ENCODE assay signal across 10 cellular contexts in genomic region chr12:120093592-120094355, GRCh38. TPM values are rescaled to one million over a fixed set of nuclear protein-coding genes. Genes with fewer than 3 reads are reported as not detected.
DNase-seq lines count a peak whose midpoint lies in the region; ATAC-seq and TF ChIP-seq lines count a peak whose summit lies in the region.
"Had no signal": no experiment of that assay in that cellular context is flagged by ENCODE, and none has a peak within 500 bp of the region (broad histone marks: within the 10 kb centered on the region; RNA-seq: fewer than 3 reads in every experiment).

No MANE protein-coding gene starts in this region.

- no peak overlapping the region for H2AFZ ChIP-seq in Loucy (ENCODE audit: low read length)

- H3K4me2 ChIP-seq in Loucy (ENCODE audit: low read depth, low read length, poor library complexity, severe bottlenecking) = peak overlapping the region; percentile 50

- H3K4me1 Mint-ChIP-seq in activated naive CD8-positive, alpha-beta T cell treated with anti-CD3 and anti-CD28 coated beads, Interleukin-2, amount 50 U/mL, for 24 hours = peaks cover 2% of the 10 kb centered on the region
- peaks cover 13% of the 10 kb centered on the region for H3K4me1 Mint-ChIP-seq in mesothelial cell of epicardium

- no peaks in the 10 kb centered on the region for H3K9me3 Mint-ChIP-seq in activated naive CD8-positive, alpha-beta T cell treated with anti-CD3 and anti-CD28 coated beads, Interleukin-2, amount 50 U/mL, for 24 hours
- no peaks in the 10 kb centered on the region for H3K9me3 Mint-ChIP-seq in mesothelial cell of epicardium

- no peaks in the 10 kb centered on the region for H3K9me2 ChIP-seq in Loucy (replicated peaks; ENCODE audit: low read depth, low read length)

- peak; percentile 91 for DNase-seq in ELF-1 (ENCODE audit: low read depth, low spot score)
- DNase-seq in activated naive CD8-positive, alpha-beta T cell treated with anti-CD3 and anti-CD28 coated beads, Interleukin-2, amount 50 U/mL, for 24 hours = no peak
- peak in 1 of 2 experiments; percentile 59 for DNase-seq in mesothelial cell of epicardium (ENCODE audit: low spot score in 2 of 2, unreplicated experiment in 2 of 2)
- no peak for DNase-seq in tibial artery
- DNase-seq in AG08396 (ENCODE audit: low spot score) = no peak
- DNase-seq: activated effector memory CD4-positive, alpha-beta T cell treated with Interleukin-2 at 50 U/mL for 16 hours; sigmoid colon had no signal

- no peak overlapping the region for H3K27ac ChIP-seq in tibial artery

- no peak for TF ChIP-seq CTCF in Loucy (conservative IDR thresholded peaks at IDR 0.05; ENCODE audit: low read length)
- no peak for TF ChIP-seq CTCF in mesothelial cell of epicardium (IDR thresholded peaks at IDR 0.05; ENCODE audit: unreplicated experiment)
- TF ChIP-seq CTCF in tibial artery (IDR thresholded peaks at IDR 0.05) = no peak

- H3K27me3 ChIP-seq in Loucy (ENCODE audit: insufficient read depth, low read length, poor library complexity, severe bottlenecking) (no peaks in the 10 kb centered on the region), tibial artery (no peaks in the 10 kb centered on the region)
- H3K27me3 ChIP-seq: sigmoid colon had no signal

- H3K4me1 ChIP-seq in Loucy (ENCODE audit: insufficient read depth, low read length, poor library complexity, severe bottlenecking) = peaks cover 13% of the 10 kb centered on the region
- no peaks in the 10 kb centered on the region for H3K4me1 ChIP-seq in tibial artery

- H3K27me3 Mint-ChIP-seq in activated naive CD8-positive, alpha-beta T cell treated with anti-CD3 and anti-CD28 coated beads, Interleukin-2, amount 50 U/mL, for 24 hours = no peaks in the 10 kb centered on the region
- H3K27me3 Mint-ChIP-seq in mesothelial cell of epicardium (ENCODE audit: low read depth) = no peaks in the 10 kb centered on the region

- intact Hi-C loops in tibial artery (cut with DNase I; ENCODE audit: low total_unique reads) = no loop called here

- H3K4me3 ChIP-seq in Loucy (ENCODE audit: low read length, poor library complexity, severe bottlenecking) = no peak overlapping the region
- no peak overlapping the region for H3K4me3 ChIP-seq in tibial artery
- H3K4me3 ChIP-seq: sigmoid colon had no signal

- H3K4me3 Mint-ChIP-seq in activated naive CD8-positive, alpha-beta T cell treated with anti-CD3 and anti-CD28 coated beads, Interleukin-2, amount 50 U/mL, for 24 hours = no peak overlapping the region
- H3K4me3 Mint-ChIP-seq in mesothelial cell of epicardium = no peak overlapping the region

- H3K27ac Mint-ChIP-seq in activated naive CD8-positive, alpha-beta T cell treated with anti-CD3 and anti-CD28 coated beads, Interleukin-2, amount 50 U/mL, for 24 hours = peak overlapping the region; percentile 49
- H3K27ac Mint-ChIP-seq in mesothelial cell of epicardium = peak overlapping the region; percentile 79

- H4K20me1 ChIP-seq in Loucy (ENCODE audit: insufficient read depth, low read length, poor library complexity, severe bottlenecking) = peaks cover 4% of the 10 kb centered on the region

- no peaks in the 10 kb centered on the region for H3F3A ChIP-seq in Loucy (ENCODE audit: low read depth)

- H3K36me3 ChIP-seq in Loucy (ENCODE audit: insufficient read depth, low read length) (peaks cover 34% of the 10 kb centered on the region; the same call in 1 of the 2 replicates), tibial artery (peaks cover 35 to 70% (median 46%) of the 10 kb centered on the region in 3 donors)

- H3K36me3 Mint-ChIP-seq in activated naive CD8-positive, alpha-beta T cell treated with anti-CD3 and anti-CD28 coated beads, Interleukin-2, amount 50 U/mL, for 24 hours (ENCODE audit: low read depth) = peaks cover 33% of the 10 kb centered on the region
- peaks cover 8% of the 10 kb centered on the region for H3K36me3 Mint-ChIP-seq in mesothelial cell of epicardium

- H3K9me3 ChIP-seq in Loucy (ENCODE audit: insufficient read depth, low read depth, low read length) (no peaks in the 10 kb centered on the region), tibial artery (no peaks in the 10 kb centered on the region)
- H3K9me3 ChIP-seq: sigmoid colon had no signal

- H3K9ac ChIP-seq in Loucy (ENCODE audit: low read depth, low read length, poor library complexity, severe bottlenecking) = no peak overlapping the region

- no peak for ATAC-seq in activated naive CD8-positive, alpha-beta T cell treated with anti-CD3 and anti-CD28 coated beads, Interleukin-2, amount 50 U/mL, for 24 hours
- no peak for ATAC-seq in GM19455 (IDR thresholded peaks at IDR 0.05; ENCODE audit: unreplicated experiment)
- no peak for ATAC-seq in HG02678 (IDR thresholded peaks at IDR 0.05; ENCODE audit: unreplicated experiment)

- no peaks in the 10 kb centered on the region for H3K79me2 ChIP-seq in Loucy (ENCODE audit: insufficient read depth, low read length)

RNA-seq across cellular contexts. Expression of gene RAB35, which starts 22.8 kb away (rescaled TPM):
- 28.1 to 36.5 TPM (median 33.2 TPM) in 3 replicates for total RNA-seq in mesothelial cell of epicardium
